Comparison of ENCODE assay signal across 10 cellular contexts in the genomic region with DNA sequence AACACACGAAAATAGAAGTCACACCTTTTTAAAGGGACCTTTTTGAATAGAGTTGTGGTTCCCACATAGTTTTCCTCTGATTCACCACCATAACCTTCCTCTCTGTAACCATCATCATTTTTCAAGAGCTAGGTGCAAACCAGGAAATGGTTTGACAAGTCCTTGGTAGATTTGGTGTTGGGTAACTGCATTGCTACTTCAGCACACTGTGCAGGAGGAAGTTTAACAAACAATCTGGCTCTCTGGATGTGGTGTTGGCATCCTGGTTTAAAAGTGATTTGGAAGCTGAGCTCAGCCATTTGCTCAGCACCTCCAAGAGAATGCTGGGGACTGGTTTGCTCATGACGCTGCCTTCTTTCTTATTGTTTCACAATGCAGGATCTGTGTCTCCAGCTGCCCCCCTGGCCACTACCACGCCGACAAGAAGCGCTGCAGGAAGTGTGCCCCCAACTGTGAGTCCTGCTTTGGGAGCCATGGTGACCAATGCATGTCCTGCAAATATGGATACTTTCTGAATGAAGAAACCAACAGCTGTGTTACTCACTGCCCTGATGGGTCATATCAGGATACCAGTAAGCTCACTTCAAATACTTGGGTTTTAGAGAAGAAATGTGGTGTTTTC.
DNase-seq lines count a peak whose midpoint lies in the region; ATAC-seq and TF ChIP-seq lines count a peak whose summit lies in the region.
"Had no signal": no experiment of that assay in that cellular context is flagged by ENCODE, and none has a peak within 500 bp of the region (broad histone marks: within the 10 kb centered on the region; RNA-seq: fewer than 3 reads in every experiment).

No MANE protein-coding gene starts in this region.

- no peak for TF ChIP-seq CTCF in C4-2B (conservative IDR thresholded peaks at IDR 0.05)
- TF ChIP-seq CTCF in lung (IDR thresholded peaks at IDR 0.05; ENCODE audit: control extremely low read depth, extremely low read depth): no peak
- no peak for TF ChIP-seq CTCF in adrenal gland (IDR thresholded peaks at IDR 0.05)

- no peak for TF ChIP-seq POLR2A in adrenal gland (IDR thresholded peaks at IDR 0.05)

- peak overlapping the region; percentile 68 for H3K27ac ChIP-seq in C4-2B
- H3K27ac ChIP-seq in lung (ENCODE audit: low read depth in 1 of 2, low read length in 1 of 2): peak overlapping the region in 1 of 2 donors; percentile 86
- H3K27ac ChIP-seq in adrenal gland: no peak overlapping the region
- H3K27ac ChIP-seq: right atrium auricular region, thoracic aorta had no signal

- ATAC-seq in lung (ENCODE audit: insufficient read depth, low FRiP score) (peak; percentile 88), GM19463 (IDR thresholded peaks at IDR 0.05; ENCODE audit: unreplicated experiment) (no peak)

- intact Hi-C loops in adrenal gland (cut with DNase I): no loop called here

- H3K27me3 ChIP-seq in lung (ENCODE audit: control insufficient read depth, insufficient read depth) (no peaks in the 10 kb centered on the region), adrenal gland (no peaks in the 10 kb centered on the region)
- H3K27me3 ChIP-seq: right atrium auricular region had no signal

- H3K4me1 ChIP-seq in lung (ENCODE audit: control insufficient read depth in 2 of 2, insufficient read depth in 2 of 2, low read length in 2 of 2): peaks cover 0 to 11% of the 10 kb centered on the region in 2 donors
- H3K4me1 ChIP-seq in adrenal gland (replicated peaks in 1 of 2): no peaks in the 10 kb centered on the region
- H3K4me1 ChIP-seq: right atrium auricular region had no signal

- H3K36me3 ChIP-seq in lung (ENCODE audit: control insufficient read depth in 2 of 2, insufficient read depth in 2 of 2, low read length in 2 of 2): peaks cover 3% of the 10 kb centered on the region in 2 donors
- peaks cover 0 to 2% of the 10 kb centered on the region in 2 donors for H3K36me3 ChIP-seq in adrenal gland (replicated peaks in 1 of 2)
- H3K36me3 ChIP-seq: right atrium auricular region had no signal

- no peaks in the 10 kb centered on the region for H3K9me3 ChIP-seq in lung (ENCODE audit: control insufficient read depth in 2 of 2, insufficient read depth in 1 of 2, low read length in 1 of 2)
- no peaks in the 10 kb centered on the region for H3K9me3 ChIP-seq in adrenal gland (replicated peaks in 1 of 3)
- H3K9me3 ChIP-seq: right atrium auricular region, thoracic aorta had no signal

- DNase-seq in LHCN-M2 (ENCODE audit: low read depth) (peak; percentile 90), amniotic epithelial cell (ENCODE audit: low read depth) (peak; percentile 78), lung (ENCODE audit: low spot score) (peak; percentile 57), NCI-H1048 (lab: John Stamatoyannopoulos, UW) (no peak), adrenal gland (no peak), NCI-H1105 treated with DMSO at 0.1 percent for 48 hours (lab: John Stamatoyannopoulos, UW) (no peak)

- 24 to 53% methylated on average over 5 of the region's 5 CpGs for WGBS in lung, 2 donors
- WGBS in adrenal gland, 4 donors: 81 to 93% (median 83%) methylated on average over 4 to 5 of the region's 5 CpGs

- no peak overlapping the region for H3K4me3 ChIP-seq in lung
- H3K4me3 ChIP-seq in adrenal gland: no peak overlapping the region
- H3K4me3 ChIP-seq: right atrium auricular region, thoracic aorta had no signal

Comparison
In these comparisons a context has a peak if more than half of its experiments do, and no peak if none do; other contexts are left out.
1. DNase-seq: peak in LHCN-M2 (single experiment), amniotic epithelial cell (single experiment) and lung (single experiment); none in NCI-H1048 (single experiment), adrenal gland (0 of 7) and NCI-H1105 treated with DMSO at 0.1 percent for 48 hours (single experiment).